ENCODE assay signal across 11 cellular contexts in the genomic region with DNA sequence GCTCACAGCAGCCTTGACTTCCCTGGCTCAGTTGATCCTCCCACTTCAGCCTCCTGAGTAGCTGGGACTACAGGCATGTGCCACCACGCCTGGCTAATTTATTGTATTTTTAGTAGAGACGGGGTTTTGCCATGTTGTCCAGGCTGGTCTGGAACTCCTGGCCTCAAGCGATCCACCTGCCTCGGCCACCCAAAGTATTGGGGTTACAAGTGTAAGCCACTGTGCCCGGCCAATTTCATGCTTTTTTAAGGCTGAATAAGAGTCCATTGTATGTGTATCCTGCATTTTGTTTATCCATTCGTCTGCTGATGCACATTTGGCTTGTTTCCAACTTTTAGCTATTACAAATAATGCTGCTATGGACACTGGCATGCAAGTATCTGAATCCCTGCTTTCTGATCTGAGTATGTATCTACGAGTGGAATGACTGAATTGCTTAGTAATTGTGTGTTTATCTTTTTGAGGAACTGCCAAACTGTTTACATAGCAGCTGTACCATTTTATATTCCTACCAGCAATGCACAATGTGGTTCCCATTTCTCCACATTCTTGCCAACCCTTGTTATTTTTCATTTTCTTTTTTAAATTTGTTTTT. TPM values are rescaled to one million over a fixed set of nuclear protein-coding genes. Genes with fewer than 3 reads are reported as not detected.
DNase-seq lines count a peak whose midpoint lies in the region; ATAC-seq and TF ChIP-seq lines count a peak whose summit lies in the region.
"Had no signal": no experiment of that assay in that cellular context is flagged by ENCODE, and none has a peak within 500 bp of the region (broad histone marks: within the 10 kb centered on the region; RNA-seq: fewer than 3 reads in every experiment).

No MANE protein-coding gene starts in this region.

- H3K9me2 ChIP-seq in Karpas-422 (replicated peaks; ENCODE audit: insufficient read depth, low read length), result no peaks in the 10 kb centered on the region

- TF ChIP-seq CTCF in C4-2B (conservative IDR thresholded peaks at IDR 0.05) (no peak), LNCaP clone FGC (IDR thresholded peaks at IDR 0.05; ENCODE audit: control insufficient read depth, extremely low read depth, insufficient read depth) (no peak), fibroblast of pulmonary artery (IDR thresholded peaks at IDR 0.05; ENCODE audit: low read length, missing control alignments) (no peak), mucosa of descending colon (IDR thresholded peaks at IDR 0.05) (no peak)

- ATAC-seq in mucosa of descending colon, result no peak

- no peaks in the 10 kb centered on the region for H4K20me1 ChIP-seq in Karpas-422 (ENCODE audit: insufficient read depth, low read depth, low read length)

- H3K4me1 ChIP-seq in mucosa of descending colon (ENCODE audit: low read depth) (no peaks in the 10 kb centered on the region), Karpas-422 (ENCODE audit: low read length) (no peaks in the 10 kb centered on the region)

- H3K4me3 ChIP-seq in LNCaP clone FGC (ENCODE audit: low read depth, low read length), result no peak overlapping the region
- H3K4me3 ChIP-seq in fibroblast of pulmonary artery (replicated peaks; ENCODE audit: low read depth, low read length), result no peak overlapping the region
- no peak overlapping the region for H3K4me3 ChIP-seq in mucosa of descending colon
- no peak overlapping the region for H3K4me3 ChIP-seq in Karpas-422 (ENCODE audit: low read length)
- H3K4me3 ChIP-seq: tibial nerve had no signal

- H3K27ac ChIP-seq in C4-2B (peak overlapping the region; percentile 52), Karpas-422 (ENCODE audit: low read length) (no peak overlapping the region)
- H3K27ac ChIP-seq: neutrophil, tibial nerve had no signal

- no peaks in the 10 kb centered on the region for H3K79me2 ChIP-seq in Karpas-422 (ENCODE audit: low read length)

- H3K36me3 ChIP-seq in mucosa of descending colon (ENCODE audit: low read depth) (no peaks in the 10 kb centered on the region), Karpas-422 (ENCODE audit: insufficient read depth, low read length) (no peaks in the 10 kb centered on the region)
- H3K36me3 ChIP-seq: neutrophil, tibial nerve had no signal

- H3K4me2 ChIP-seq in Karpas-422 (ENCODE audit: low read depth, low read length, poor library complexity, severe bottlenecking), result no peak overlapping the region

- no peaks in the 10 kb centered on the region for H3K27me3 ChIP-seq in Karpas-422 (ENCODE audit: low read length)
- H3K27me3 ChIP-seq: neutrophil, tibial nerve had no signal

- peak; percentile 49 for DNase-seq in LNCaP clone FGC (ENCODE audit: low read depth)
- peak; percentile 31 for DNase-seq in SHP77 treated with DMSO at 0.1 percent for 48 hours (lab: John Stamatoyannopoulos, UW)
- DNase-seq in fibroblast of pulmonary artery (ENCODE audit: low read depth), result peak; percentile 93
- DNase-seq in mucosa of descending colon, result no peak
- DNase-seq in Karpas-422, result no peak
- DNase-seq in stimulated activated CD4-positive, alpha-beta T cell treated with anti-CD3 and anti-CD28 coated beads, Interleukin-12 subunit alpha, Interleukin-12 subunit beta, amount 100 ng/mL, for 4 hours, result no peak
- no peak for DNase-seq in AML-193 (lab: John Stamatoyannopoulos, UW)
- DNase-seq: activated effector memory CD4-positive, alpha-beta T cell treated with Interleukin-2 at 50 U/mL for 16 hours had no signal

- no peak overlapping the region for H2AFZ ChIP-seq in Karpas-422 (ENCODE audit: low read length)

- H3K9me3 ChIP-seq in mucosa of descending colon, result no peaks in the 10 kb centered on the region
- H3K9me3 ChIP-seq in Karpas-422 (ENCODE audit: low read length), result no peaks in the 10 kb centered on the region
- H3K9me3 ChIP-seq: neutrophil, tibial nerve had no signal

- no peak overlapping the region for H3K9ac ChIP-seq in Karpas-422 (ENCODE audit: low read length)

- intact Hi-C loops in mucosa of descending colon (cut with DNase I, micrococcal nuclease), result no loop called here

RNA-seq across cellular contexts. Expression of a gene that starts 37.3 kb away (rescaled TPM):
- total RNA-seq in mucosa of descending colon, result 10 to 100 TPM in 1 of 3 donors, 1 to 10 TPM in 2; 3.5 to 15.0 (median 8.5) TPM
- 3.6 and 8.5 TPM in 2 replicates for total RNA-seq in Karpas-422 (2014; rRNA removed; shearing (Covaris generic); ENCODE audit: low replicate concordance)

RNA-seq across cellular contexts. Expression of a gene that starts 53.2 kb away (rescaled TPM):
- total RNA-seq in mucosa of descending colon, result 10 to 100 TPM; 37.3 to 43.9 (median 43.1) TPM
- total RNA-seq in Karpas-422 (2014; rRNA removed; shearing (Covaris generic); ENCODE audit: low replicate concordance), result 22.6 and 38.8 TPM in 2 replicates

Comparison
In these comparisons a context has a peak if more than half of its experiments do, and no peak if none do; other contexts are left out.
1. DNase-seq: peak in LNCaP clone FGC (single experiment), SHP77 treated with DMSO at 0.1 percent for 48 hours (single experiment) and fibroblast of pulmonary artery (single experiment); none in mucosa of descending colon (0 of 3), Karpas-422 (single experiment), stimulated activated CD4-positive, alpha-beta T cell treated with anti-CD3 and anti-CD28 coated beads, Interleukin-12 subunit alpha, Interleukin-12 subunit beta, amount 100 ng/mL, for 4 hours (single experiment) and AML-193 (0 of 2).